In genomic region chr5:103475629-103476240, GRCh38 we compare ENCODE assay signal across 9 cellular contexts.
DNase-seq lines count a peak whose midpoint lies in the region; ATAC-seq and TF ChIP-seq lines count a peak whose summit lies in the region.
"Had no signal": no experiment of that assay in that cellular context is flagged by ENCODE, and none has a peak within 500 bp of the region (broad histone marks: within the 10 kb centered on the region; RNA-seq: fewer than 3 reads in every experiment).

No MANE protein-coding gene starts in this region.

- POLR2A ChIA-PET in Panc1 (lab: Charles Lee) = no interaction called here

- no peak overlapping the region for H3K9ac ChIP-seq in parathyroid adenoma

- no peak overlapping the region for H3K27ac Mint-ChIP-seq in activated naive CD8-positive, alpha-beta T cell treated with anti-CD3 and anti-CD28 coated beads, Interleukin-2, amount 50 U/mL, for 24 hours
- H3K27ac Mint-ChIP-seq in activated naive CD4-positive, alpha-beta T cell treated with anti-CD3 and anti-CD28 coated beads, Interleukin-2, amount 50 U/mL, for 72 hours = no peak overlapping the region
- H3K27ac Mint-ChIP-seq: activated naive CD8-positive, alpha-beta T cell treated with anti-CD3 and anti-CD28 coated beads, Interleukin-2, amount 10 ng/mL, durations not matched to agents 7 days and 5 days had no signal

- no peak overlapping the region for H2AFZ ChIP-seq in parathyroid adenoma

- H3K4me1 Mint-ChIP-seq in activated naive CD8-positive, alpha-beta T cell treated with anti-CD3 and anti-CD28 coated beads, Interleukin-2, amount 50 U/mL, for 24 hours = no peaks in the 10 kb centered on the region
- H3K4me1 Mint-ChIP-seq: activated naive CD8-positive, alpha-beta T cell treated with anti-CD3 and anti-CD28 coated beads, Interleukin-2, amount 10 ng/mL, durations not matched to agents 7 days and 5 days had no signal

- H3K27me3 Mint-ChIP-seq in activated naive CD8-positive, alpha-beta T cell treated with anti-CD3 and anti-CD28 coated beads, Interleukin-2, amount 50 U/mL, for 24 hours = no peaks in the 10 kb centered on the region

- no TSS peak for BruUV-seq in Panc1 (replicated peaks; lab: Mats Ljungman, UMichigan)

- no peak overlapping the region for H3K4me2 ChIP-seq in parathyroid adenoma (ENCODE audit: low read length)

- in situ Hi-C loops in Panc1 (cut with HindIII; ENCODE audit: low pct_unique_long_range_greater_than_20kb, low sequenced_read_pairs) = no loop called here

- no peaks in the 10 kb centered on the region for H3K79me2 ChIP-seq in parathyroid adenoma

- no peak overlapping the region for H3K4me3 Mint-ChIP-seq in activated naive CD8-positive, alpha-beta T cell treated with anti-CD3 and anti-CD28 coated beads, Interleukin-2, amount 50 U/mL, for 24 hours
- H3K4me3 Mint-ChIP-seq: activated naive CD8-positive, alpha-beta T cell treated with anti-CD3 and anti-CD28 coated beads, Interleukin-2, amount 10 ng/mL, durations not matched to agents 7 days and 5 days had no signal

- peak; percentile 81 for TF ChIP-seq CTCF in 22Rv1 (IDR thresholded peaks at IDR 0.05)
- TF ChIP-seq CTCF in GM12864 (IDR thresholded peaks at IDR 0.05; ENCODE audit: low read depth, low read length, missing control alignments) = peak; percentile 52
- TF ChIP-seq CTCF in Panc1 (IDR thresholded peaks at IDR 0.05) = peak; percentile 72; the same call in 1 of the 2 replicates
- TF ChIP-seq CTCF in parathyroid adenoma (IDR thresholded peaks at IDR 0.05) = peak; percentile 80

- H3K4me3 ChIP-seq in GM12864 (ENCODE audit: low read depth, low read length) (no peak overlapping the region), Panc1 (ENCODE audit: low read depth in 2 of 2, low read length in 2 of 2) (no peak overlapping the region), parathyroid adenoma (ENCODE audit: low read depth, low read length) (no peak overlapping the region)

- no peaks in the 10 kb centered on the region for H3K9me3 Mint-ChIP-seq in activated naive CD8-positive, alpha-beta T cell treated with anti-CD3 and anti-CD28 coated beads, Interleukin-2, amount 50 U/mL, for 24 hours
- H3K9me3 Mint-ChIP-seq in activated naive CD4-positive, alpha-beta T cell treated with anti-CD3 and anti-CD28 coated beads, Interleukin-2, amount 50 U/mL, for 72 hours = no peaks in the 10 kb centered on the region
- H3K9me3 Mint-ChIP-seq: activated naive CD8-positive, alpha-beta T cell treated with anti-CD3 and anti-CD28 coated beads, Interleukin-2, amount 10 ng/mL, durations not matched to agents 7 days and 5 days had no signal

- intact Hi-C loops in Panc1 (cut with micrococcal nuclease; ENCODE audit: unreplicated experiment) = loop anchor here (1.0 kb wide), 1 partner anchor 243 kb away; no protein-coding TSS in a partner anchor

- H3K27me3 ChIP-seq in Panc1 (ENCODE audit: control insufficient read depth, insufficient read depth, low read length) = peaks cover 7% of the 10 kb centered on the region
- no peaks in the 10 kb centered on the region for H3K27me3 ChIP-seq in parathyroid adenoma (ENCODE audit: control insufficient read depth, insufficient read depth, low read length)

- H3K36me3 Mint-ChIP-seq in activated naive CD8-positive, alpha-beta T cell treated with anti-CD3 and anti-CD28 coated beads, Interleukin-2, amount 50 U/mL, for 24 hours (ENCODE audit: low read depth) = no peaks in the 10 kb centered on the region
- H3K36me3 Mint-ChIP-seq in activated naive CD4-positive, alpha-beta T cell treated with anti-CD3 and anti-CD28 coated beads, Interleukin-2, amount 50 U/mL, for 72 hours = no peaks in the 10 kb centered on the region
- H3K36me3 Mint-ChIP-seq: activated naive CD8-positive, alpha-beta T cell treated with anti-CD3 and anti-CD28 coated beads, Interleukin-2, amount 10 ng/mL, durations not matched to agents 7 days and 5 days had no signal

- DNase-seq in GM12864 (ENCODE audit: low read depth) (no peak), HPDE6-E6E7 (ENCODE audit: extremely low spot score) (peak; percentile 10), Panc1 (ENCODE audit: low read depth, low spot score) (peak; percentile 35), fibroblast of gingiva (ENCODE audit: low read depth) (peak; percentile 34)
- DNase-seq in activated naive CD8-positive, alpha-beta T cell treated with anti-CD3 and anti-CD28 coated beads, Interleukin-2, amount 50 U/mL, for 24 hours = no peak
- DNase-seq in activated naive CD4-positive, alpha-beta T cell treated with anti-CD3 and anti-CD28 coated beads, Interleukin-2, amount 50 U/mL, for 72 hours (ENCODE audit: low spot score in 2 of 2) = no peak
- DNase-seq: activated naive CD8-positive, alpha-beta T cell treated with anti-CD3 and anti-CD28 coated beads, Interleukin-2, amount 10 ng/mL, durations not matched to agents 7 days and 5 days had no signal

- H3K4me1 ChIP-seq in Panc1 (ENCODE audit: control insufficient read depth, insufficient read depth, low read length) = no peaks in the 10 kb centered on the region
- H3K4me1 ChIP-seq in parathyroid adenoma = peaks cover 20% of the 10 kb centered on the region

- no peaks in the 10 kb centered on the region for H3K9me3 ChIP-seq in Panc1 (ENCODE audit: control insufficient read depth, insufficient read depth, low read depth, low read length)
- peaks cover 3% of the 10 kb centered on the region for H3K9me3 ChIP-seq in parathyroid adenoma (ENCODE audit: control insufficient read depth, low read length)

- peak; percentile 78 for ATAC-seq in Panc1
- ATAC-seq in activated naive CD8-positive, alpha-beta T cell treated with anti-CD3 and anti-CD28 coated beads, Interleukin-2, amount 50 U/mL, for 24 hours = no peak
- no peak for ATAC-seq in activated naive CD4-positive, alpha-beta T cell treated with anti-CD3 and anti-CD28 coated beads, Interleukin-2, amount 50 U/mL, for 72 hours

- CTCF ChIA-PET in Panc1 (lab: Charles Lee) = interaction anchor here (0.7 to 1.8 kb wide), 4 partner anchors 219 to 251 kb away, joined by 3 to 11 read pairs (median 5); no protein-coding TSS in a partner anchor

- H3K27ac ChIP-seq in 22Rv1 (no peak overlapping the region), Panc1 (ENCODE audit: low read length) (no peak overlapping the region), parathyroid adenoma (no peak overlapping the region)

- H3K36me3 ChIP-seq in Panc1 (ENCODE audit: control insufficient read depth, insufficient read depth, low read length) = no peaks in the 10 kb centered on the region
- no peaks in the 10 kb centered on the region for H3K36me3 ChIP-seq in parathyroid adenoma (ENCODE audit: control insufficient read depth, insufficient read depth, low read length)

Comparison
In these comparisons a context has a peak if more than half of its experiments do, and no peak if none do; other contexts are left out.
1. DNase-seq: peak in HPDE6-E6E7 (single experiment), Panc1 (single experiment) and fibroblast of gingiva (single experiment); none in GM12864 (single experiment), activated naive CD8-positive, alpha-beta T cell treated with anti-CD3 and anti-CD28 coated beads, Interleukin-2, amount 50 U/mL, for 24 hours (single experiment) and activated naive CD4-positive, alpha-beta T cell treated with anti-CD3 and anti-CD28 coated beads, Interleukin-2, amount 50 U/mL, for 72 hours (0 of 2).
2. Peak in every context shown above with its lines, with median percentiles within 50 percentile points of each other: CTCF ChIP-seq.